8 cellular contexts compared by ENCODE assay signal in genomic region chr6:154733610-154734379, GRCh38. TPM values are rescaled to one million over a fixed set of nuclear protein-coding genes. Genes with fewer than 3 reads are reported as not detected.
DNase-seq lines count a peak whose midpoint lies in the region; ATAC-seq and TF ChIP-seq lines count a peak whose summit lies in the region.

No MANE protein-coding gene starts in this region.

- peak overlapping the region; percentile 91 to 97 (median 94) for H3K4me3 ChIP-seq in breast epithelium
- peak overlapping the region; percentile 99 for H3K4me3 ChIP-seq in iPS-20b (ENCODE audit: low read length)
- H3K4me3 ChIP-seq in skeletal muscle tissue (ENCODE audit: low read length in 3 of 3), result peak overlapping the region; percentile 66 to 90 (median 74)

- intact Hi-C loops in breast epithelium (cut with DNase I; ENCODE audit: low total_unique reads), result no loop called here

- DNase-seq in ACHN (peak; percentile 95), NCI-H2196 (lab: John Stamatoyannopoulos, UW; ENCODE audit: unreplicated experiment) (peak; percentile 83), breast epithelium (ENCODE audit: low spot score in 2 of 2) (peak; percentile 95 to 97)

- H3K36me3 ChIP-seq in breast epithelium, result no peaks in the 10 kb centered on the region
- H3K36me3 ChIP-seq in iPS-20b (ENCODE audit: insufficient read depth, low read depth, low read length), result peaks cover 24% of the 10 kb centered on the region; the same call in 1 of the 2 replicates
- no peaks in the 10 kb centered on the region for H3K36me3 ChIP-seq in skeletal muscle tissue (ENCODE audit: control insufficient read depth in 3 of 3, insufficient read depth in 3 of 3, low read length in 3 of 3)

- no peak for TF ChIP-seq POLR2A in breast epithelium (IDR thresholded peaks at IDR 0.05)

- H3K27me3 ChIP-seq in breast epithelium (no peaks in the 10 kb centered on the region), iPS-20b (ENCODE audit: insufficient read depth, low read length) (no peaks in the 10 kb centered on the region), skeletal muscle tissue (ENCODE audit: control insufficient read depth in 3 of 3, insufficient read depth in 3 of 3, low read length in 3 of 3) (no peaks in the 10 kb centered on the region)

- peak overlapping the region; percentile 98 for H3K9ac ChIP-seq in iPS-20b (ENCODE audit: low read depth, low read length)
- peak overlapping the region; percentile 91 to 98 (median 97) for H3K9ac ChIP-seq in skeletal muscle tissue (ENCODE audit: low read depth in 1 of 3, low read length in 3 of 3)

- ATAC-seq in GM18873 (IDR thresholded peaks at IDR 0.05; ENCODE audit: low FRiP score, unreplicated experiment) (peak; percentile 62), HG03135 (IDR thresholded peaks at IDR 0.05; ENCODE audit: unreplicated experiment) (peak; percentile 70)

- H3K27ac ChIP-seq in VCaP (peak overlapping the region; percentile 99), breast epithelium (peak overlapping the region; percentile 100), iPS-20b (ENCODE audit: low read length) (peak overlapping the region; percentile 95), skeletal muscle tissue (ENCODE audit: low read depth, low read length) (peak overlapping the region; percentile 99)

- in situ Hi-C loops in ACHN (cut with HindIII; ENCODE audit: low pct_ligation_motif_present, low pct_unique_long_range_greater_than_20kb, low sequenced_read_pairs), result no loop called here

- H3K4me1 ChIP-seq in breast epithelium, result peaks cover 0 to 6% of the 10 kb centered on the region in 2 donors
- H3K4me1 ChIP-seq in iPS-20b (ENCODE audit: insufficient read depth, low read length), result peaks cover 26% of the 10 kb centered on the region; the same call in 1 of the 2 replicates
- H3K4me1 ChIP-seq in skeletal muscle tissue (ENCODE audit: control insufficient read depth in 3 of 3, insufficient read depth in 3 of 3, low read length in 3 of 3), result peaks cover 30 to 46% (median 33%) of the 10 kb centered on the region in 3 donors

- no peaks in the 10 kb centered on the region for H3K9me3 ChIP-seq in breast epithelium
- no peaks in the 10 kb centered on the region for H3K9me3 ChIP-seq in iPS-20b (ENCODE audit: insufficient read depth, low read depth, low read length)
- H3K9me3 ChIP-seq in skeletal muscle tissue (ENCODE audit: control insufficient read depth in 3 of 3, low read length in 3 of 3), result no peaks in the 10 kb centered on the region

- TF ChIP-seq CTCF in VCaP (conservative IDR thresholded peaks at IDR 0.05), result no peak
- TF ChIP-seq CTCF in breast epithelium (IDR thresholded peaks at IDR 0.05), result peak in 1 of 3 donors; percentile 45

RNA-seq across cellular contexts. Expression of gene SCAF8, which starts 0.6 kb away (rescaled TPM):
- 10 to 100 TPM; 38.9 to 58.0 (median 41.0) TPM for total RNA-seq in breast epithelium
- total RNA-seq in skeletal muscle tissue, result 52.7 TPM

Comparison
In these comparisons a context has a peak if more than half of its experiments do, and no peak if none do; other contexts are left out.
1. Peak in every context shown above with its lines: DNase-seq, ATAC-seq, H3K4me3 ChIP-seq and H3K27ac ChIP-seq.